20 cellular contexts compared by ENCODE assay signal in genomic region chr7:43038229-43038628, GRCh38.
A peak's percentile ranks its signal among the peaks of the same experiment; 100 is the strongest.
DNase-seq lines count a peak whose midpoint lies in the region; ATAC-seq and TF ChIP-seq lines count a peak whose summit lies in the region.
"Had no signal": no experiment of that assay in that cellular context is flagged by ENCODE, and none has a peak within 500 bp of the region (broad histone marks: within the 10 kb centered on the region; RNA-seq: fewer than 3 reads in every experiment).

No MANE protein-coding gene starts in this region.

- BruUV-seq in PC-3 (replicated peaks; lab: Mats Ljungman, UMichigan), result no TSS peak

- no peak overlapping the region for H3K4me3 ChIP-seq in PC-3 (ENCODE audit: low read length)
- H3K4me3 ChIP-seq in cardiac fibroblast (replicated peaks in 1 of 2; ENCODE audit: low read depth in 2 of 2, low read length in 2 of 2), result no peak overlapping the region
- peak overlapping the region in 1 of 2 experiments; percentile 35 for H3K4me3 ChIP-seq in mesenchymal stem cell (ENCODE audit: insufficient read depth in 1 of 2, low read depth in 1 of 2, low read length in 2 of 2)
- H3K4me3 ChIP-seq: adrenal gland, stomach had no signal

- H3K9ac ChIP-seq in PC-3 (ENCODE audit: low read length) (no peak overlapping the region), mesenchymal stem cell (ENCODE audit: low read length) (peak overlapping the region; percentile 70)

- no peak overlapping the region for H2AK5ac ChIP-seq in mesenchymal stem cell (ENCODE audit: low read length, severe bottlenecking)

- H2AFZ ChIP-seq in PC-3 (ENCODE audit: low read length) (no peak overlapping the region), mesenchymal stem cell (ENCODE audit: low read depth, low read length) (no peak overlapping the region)

- no peaks in the 10 kb centered on the region for H3K36me3 Mint-ChIP-seq in activated naive CD8-positive, alpha-beta T cell treated with anti-CD3 and anti-CD28 coated beads for 36 hours

- TF ChIP-seq CTCF in PC-3 (conservative IDR thresholded peaks at IDR 0.05; ENCODE audit: low read depth, low read length) (no peak), cardiac fibroblast (IDR thresholded peaks at IDR 0.05; ENCODE audit: low read depth, low read length) (no peak)

- H3K4me1 ChIP-seq in PC-3 (ENCODE audit: insufficient read depth, low read length), result no peaks in the 10 kb centered on the region
- no peaks in the 10 kb centered on the region for H3K4me1 ChIP-seq in mesenchymal stem cell (ENCODE audit: control insufficient read depth, insufficient read depth, low read depth, low read length)
- H3K4me1 ChIP-seq: adrenal gland, BE2C, stomach had no signal

- H3K27ac Mint-ChIP-seq in activated naive CD8-positive, alpha-beta T cell treated with anti-CD3 and anti-CD28 coated beads for 36 hours, result no peak overlapping the region
- H3K27ac Mint-ChIP-seq: activated T-cell treated with anti-CD3 and anti-CD28 coated beads, Interleukin-2, amount 50 U/mL, for 72 hours; dendritic cell treated with granulocyte-macrophage colony-stimulating factor and Interleukin-4, amounts not matched to agents 40 ng/mL and 50 ng/mL, for 4 days; progenitor cell of endocrine pancreas had no signal

- 49% methylated on average over 2 of the region's 2 CpGs for WGBS in mesenchymal stem cell

- H4K20me1 ChIP-seq in PC-3 (ENCODE audit: low read length), result no peaks in the 10 kb centered on the region

- no peaks in the 10 kb centered on the region for H3K36me3 ChIP-seq in PC-3 (ENCODE audit: low read depth, low read length)
- H3K36me3 ChIP-seq in mesenchymal stem cell (ENCODE audit: control insufficient read depth in 1 of 2, insufficient read depth in 2 of 2, low read depth in 1 of 2, low read length in 2 of 2), result no peaks in the 10 kb centered on the region
- H3K36me3 ChIP-seq: adrenal gland, BE2C, stomach had no signal

- no peak overlapping the region for H3K18ac ChIP-seq in mesenchymal stem cell (ENCODE audit: low read depth in 1 of 2, low read length in 2 of 2)

- H3F3A ChIP-seq in PC-3 (ENCODE audit: low read length, unreplicated experiment), result no peaks in the 10 kb centered on the region

- H4K91ac ChIP-seq in mesenchymal stem cell (ENCODE audit: low read length), result no peak overlapping the region

- POLR2A ChIA-PET in PC-3 (lab: Charles Lee; ENCODE audit: unreplicated experiment), result no interaction called here

- no peaks in the 10 kb centered on the region for H3K9me3 ChIP-seq in PC-3 (ENCODE audit: low read length)
- no peaks in the 10 kb centered on the region for H3K9me3 ChIP-seq in mesenchymal stem cell (ENCODE audit: control insufficient read depth, low read length)
- H3K9me3 ChIP-seq: adrenal gland, BE2C, stomach had no signal

- H3K9me3 Mint-ChIP-seq in activated naive CD8-positive, alpha-beta T cell treated with anti-CD3 and anti-CD28 coated beads for 36 hours, result no peaks in the 10 kb centered on the region
- H3K9me3 Mint-ChIP-seq: activated T-cell treated with anti-CD3 and anti-CD28 coated beads, Interleukin-2, amount 50 U/mL, for 72 hours had no signal

- H3K79me2 ChIP-seq in PC-3 (ENCODE audit: low read length), result no peaks in the 10 kb centered on the region

- no peak overlapping the region for H2BK15ac ChIP-seq in mesenchymal stem cell (ENCODE audit: low read depth, poor library complexity, severe bottlenecking)

- DNase-seq in Ammon's horn (ENCODE audit: low spot score) (peak; percentile 14), PC-3 (peak; percentile 15), cardiac fibroblast (ENCODE audit: low read depth in 2 of 2) (peak; percentile 67 to 71), mesenchymal stem cell (peak; percentile 36), globus pallidus (ENCODE audit: low spot score) (no peak), DMS 273 (lab: John Stamatoyannopoulos, UW; ENCODE audit: unreplicated experiment) (no peak)
- DNase-seq in activated naive CD8-positive, alpha-beta T cell treated with anti-CD3 and anti-CD28 coated beads for 36 hours, result no peak
- DNase-seq: activated CD4-positive, alpha-beta T cell treated with anti-CD3 and anti-CD28 coated beads, Interleukin-2, amount 50 U/mL, for 48 hours; activated T-cell treated with anti-CD3 and anti-CD28 coated beads, Interleukin-2, amount 50 U/mL, for 72 hours; adrenal gland; BE2C; DMS153; erythroblast; left colon; NCI-H1694 treated with DMSO at 0.1 percent for 48 hours; NCI-H524 treated with DMSO at 0.1 percent for 48 hours; stomach had no signal

- H3K14ac ChIP-seq in mesenchymal stem cell (ENCODE audit: low read length in 2 of 2), result no peak overlapping the region

- CTCF ChIA-PET in PC-3 (lab: Charles Lee), result no interaction called here

- intact Hi-C loops in PC-3 (cut with micrococcal nuclease), result no loop called here

- no peak overlapping the region for H2BK12ac ChIP-seq in mesenchymal stem cell (ENCODE audit: low read length in 2 of 2)

- H3K79me1 ChIP-seq in mesenchymal stem cell (replicated peaks; ENCODE audit: low read length, poor library complexity, severe bottlenecking), result no peaks in the 10 kb centered on the region

- H3K4me3 Mint-ChIP-seq in activated naive CD8-positive, alpha-beta T cell treated with anti-CD3 and anti-CD28 coated beads for 36 hours, result no peak overlapping the region
- H3K4me3 Mint-ChIP-seq: activated T-cell treated with anti-CD3 and anti-CD28 coated beads, Interleukin-2, amount 50 U/mL, for 72 hours; dendritic cell treated with granulocyte-macrophage colony-stimulating factor and Interleukin-4, amounts not matched to agents 40 ng/mL and 50 ng/mL, for 4 days had no signal

- H3K27me3 ChIP-seq in PC-3 (ENCODE audit: low read length) (no peaks in the 10 kb centered on the region), mesenchymal stem cell (ENCODE audit: control insufficient read depth in 1 of 2, insufficient read depth in 1 of 2, low read length in 2 of 2) (no peaks in the 10 kb centered on the region)
- H3K27me3 ChIP-seq: adrenal gland, BE2C, stomach had no signal

- H2BK120ac ChIP-seq in mesenchymal stem cell (ENCODE audit: low read depth, low read length), result no peak overlapping the region

- no peaks in the 10 kb centered on the region for H3K4me1 Mint-ChIP-seq in activated naive CD8-positive, alpha-beta T cell treated with anti-CD3 and anti-CD28 coated beads for 36 hours

- H2BK5ac ChIP-seq in mesenchymal stem cell (ENCODE audit: low read depth, low read length, poor library complexity, severe bottlenecking), result no peak overlapping the region

- H3K27me3 Mint-ChIP-seq in activated naive CD8-positive, alpha-beta T cell treated with anti-CD3 and anti-CD28 coated beads for 36 hours, result peaks cover 11% of the 10 kb centered on the region
- H3K27me3 Mint-ChIP-seq: progenitor cell of endocrine pancreas had no signal

- H3K9me2 ChIP-seq in PC-3 (replicated peaks; ENCODE audit: low read length), result no peaks in the 10 kb centered on the region

- no peak overlapping the region for H3K4ac ChIP-seq in mesenchymal stem cell (ENCODE audit: low read depth in 1 of 2, low read length in 2 of 2)

- no peak overlapping the region for H4K8ac ChIP-seq in mesenchymal stem cell (ENCODE audit: low read length)

- ATAC-seq in PC-3 (no peak), GM19463 (IDR thresholded peaks at IDR 0.05; ENCODE audit: unreplicated experiment) (no peak)
- ATAC-seq: activated T-cell treated with anti-CD3 and anti-CD28 coated beads, Interleukin-2, amount 50 U/mL, for 72 hours; left colon had no signal

- no peak overlapping the region for H3K23ac ChIP-seq in mesenchymal stem cell (ENCODE audit: low read length in 2 of 2)

- no peak overlapping the region for H3K4me2 ChIP-seq in PC-3 (ENCODE audit: low read length)
- H3K4me2 ChIP-seq in mesenchymal stem cell (ENCODE audit: low read length, poor library complexity, severe bottlenecking), result no peak overlapping the region

- no peak overlapping the region for H3K27ac ChIP-seq in PC-3 (ENCODE audit: low read length)
- H3K27ac ChIP-seq in mesenchymal stem cell (ENCODE audit: low read length, poor library complexity, severe bottlenecking), result no peak overlapping the region
- H3K27ac ChIP-seq: adrenal gland, stomach had no signal

Comparison
In these comparisons a context has a peak if more than half of its experiments do, and no peak if none do; other contexts are left out.
1. DNase-seq: peak in Ammon's horn (single experiment), PC-3 (single experiment), cardiac fibroblast (2 of 2) and mesenchymal stem cell (single experiment); none in globus pallidus (single experiment), activated naive CD8-positive, alpha-beta T cell treated with anti-CD3 and anti-CD28 coated beads for 36 hours (single experiment) and DMS 273 (single experiment).